ENCODE assay signal across 24 cellular contexts in the genomic region with DNA sequence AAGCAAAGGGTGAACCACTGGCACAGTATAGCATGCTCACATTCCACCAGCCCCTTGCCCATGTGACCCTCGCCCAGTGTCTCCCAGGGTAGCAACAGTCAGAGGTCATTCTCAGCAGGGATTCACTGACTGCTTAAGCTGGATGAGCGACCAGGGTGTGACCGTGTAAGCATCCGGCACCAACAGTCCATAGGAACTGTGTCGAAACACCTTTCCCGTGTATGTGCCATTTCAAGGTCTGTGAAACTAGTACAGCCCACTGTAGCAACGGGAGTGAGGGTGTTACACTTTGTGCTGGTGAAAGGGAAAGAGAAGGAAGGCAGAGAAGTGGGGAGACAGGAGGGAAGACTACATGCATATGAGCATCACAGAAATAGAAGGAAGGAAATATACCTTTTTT. TPM values are rescaled to one million over a fixed set of nuclear protein-coding genes. Genes with fewer than 3 reads are reported as not detected.
A peak's percentile ranks its signal among the peaks of the same experiment; 100 is the strongest.
DNase-seq lines count a peak whose midpoint lies in the region; ATAC-seq and TF ChIP-seq lines count a peak whose summit lies in the region.
"Had no signal": no experiment of that assay in that cellular context is flagged by ENCODE, and none has a peak within 500 bp of the region (broad histone marks: within the 10 kb centered on the region; RNA-seq: fewer than 3 reads in every experiment).

No MANE protein-coding gene starts in this region.

- no peaks in the 10 kb centered on the region for H3K36me3 ChIP-seq in left ventricle myocardium inferior
- H3K36me3 ChIP-seq in colonic mucosa: no peaks in the 10 kb centered on the region
- H3K36me3 ChIP-seq: breast epithelium, Peyer's patch, upper lobe of right lung had no signal

- POLR2A ChIA-PET in activated B cell treated with CpG ODN at 0.5 μM for 24 hours (lab: Charles Lee): interaction anchor here (3.0 to 6.9 kb wide), 2 partner anchors 11 to 31 kb away, joined by 25 to 128 read pairs; partner anchors contain the start of gene PIK3C2B

- H3K4me1 ChIP-seq in left ventricle myocardium inferior (peaks cover 73% of the 10 kb centered on the region), colonic mucosa (peaks cover 8% of the 10 kb centered on the region)

- H3K4me3 Mint-ChIP-seq in activated B cell treated with CpG ODN at 0.5 μM for 24 hours: no peak overlapping the region
- H3K4me3 Mint-ChIP-seq in nephron progenitor cell: peak overlapping the region; percentile 37

- H3K27me3 ChIP-seq in left ventricle myocardium inferior (ENCODE audit: low read depth): no peaks in the 10 kb centered on the region
- H3K27me3 ChIP-seq in colonic mucosa: no peaks in the 10 kb centered on the region
- H3K27me3 ChIP-seq: breast epithelium, Peyer's patch, upper lobe of right lung had no signal

- H3K9me3 ChIP-seq in left ventricle myocardium inferior (replicated peaks) (no peaks in the 10 kb centered on the region), colonic mucosa (no peaks in the 10 kb centered on the region)
- H3K9me3 ChIP-seq: breast epithelium, Peyer's patch, psoas muscle, upper lobe of right lung had no signal

- intact Hi-C loops in left ventricle myocardium inferior (cut with micrococcal nuclease): no loop called here
- intact Hi-C loops in Right ventricle myocardium inferior (cut with DNase I): no loop called here
- intact Hi-C loops in activated B cell treated with CpG ODN at 0.5 μM for 24 hours (cut with micrococcal nuclease): no loop called here
- intact Hi-C loops in colonic mucosa (cut with DNase I): no loop called here
- intact Hi-C loops in left colon (cut with DNase I, micrococcal nuclease): no loop called here

- H3K4me1 Mint-ChIP-seq in activated B cell treated with CpG ODN at 0.5 μM for 24 hours: peaks cover 88% of the 10 kb centered on the region
- peaks cover 72% of the 10 kb centered on the region for H3K4me1 Mint-ChIP-seq in nephron progenitor cell

- peak overlapping the region; percentile 71 for H3K27ac ChIP-seq in left ventricle myocardium inferior (replicated peaks)
- no peak overlapping the region for H3K27ac ChIP-seq in colonic mucosa
- H3K27ac ChIP-seq: psoas muscle, upper lobe of right lung had no signal

- H3K9ac ChIP-seq in colonic mucosa (ENCODE audit: low read depth in 2 of 2, low read length in 2 of 2): no peak overlapping the region

- CTCF ChIA-PET in activated B cell treated with CpG ODN at 0.5 μM for 24 hours (lab: Charles Lee): interaction anchor here (1.1 to 1.2 kb wide), 2 partner anchors 20 to 37 kb away, joined by 3 read pairs; no protein-coding TSS in a partner anchor

- DNase-seq in left ventricle myocardium inferior (no peak), Right ventricle myocardium inferior (ENCODE audit: missing footprints) (no peak), activated B cell treated with CpG ODN at 0.5 μM for 24 hours (no peak), nephron progenitor cell (no peak), colonic mucosa (no peak), GDM1 (lab: John Stamatoyannopoulos, UW) (no peak), AG08396 (ENCODE audit: low spot score) (no peak), left colon (no peak)
- DNase-seq: activated CD4-positive, alpha-beta T cell treated with anti-CD3 and anti-CD28 coated beads for 4 hours; anterior cingulate cortex; DMS53; midbrain; naive thymus-derived CD4-positive, alpha-beta T cell; NCI-H2029; NCI-H526 treated with DMSO at 0.1 percent for 48 hours; nucleus accumbens; Peyer's patch; psoas muscle; SHP77 treated with DMSO at 0.1 percent for 48 hours; stimulated activated CD4-positive, alpha-beta T cell treated with anti-CD3 and anti-CD28 coated beads, Interleukin-4, amount 100 ng/mL, for 24 hours; upper lobe of right lung had no signal

- peaks cover 3% of the 10 kb centered on the region for H3K9me3 Mint-ChIP-seq in activated B cell treated with CpG ODN at 0.5 μM for 24 hours
- H3K9me3 Mint-ChIP-seq in nephron progenitor cell: no peaks in the 10 kb centered on the region
- H3K9me3 Mint-ChIP-seq: activated T-helper 2 cell treated with anti-CD3 and anti-CD28 coated beads, Interferon-gamma antibody, Interleukin-2, Interleukin-4, amounts not matched to agents 10 μg/mL and 5 μg/mL and 100 μg/mL, durations not matched to agents 14 hours and 24 hours and 36 hours; naive thymus-derived CD4-positive, alpha-beta T cell had no signal

- H3K4me3 ChIP-seq in left ventricle myocardium inferior (no peak overlapping the region), colonic mucosa (no peak overlapping the region)
- H3K4me3 ChIP-seq: breast epithelium, Peyer's patch, psoas muscle, upper lobe of right lung had no signal

- TF ChIP-seq CTCF in left ventricle myocardium inferior (IDR thresholded peaks at IDR 0.05; ENCODE audit: borderline replicate concordance): no peak
- no peak for TF ChIP-seq CTCF in activated B cell treated with CpG ODN at 0.5 μM for 24 hours (IDR thresholded peaks at IDR 0.05)
- no peak for TF ChIP-seq CTCF in nephron progenitor cell (IDR thresholded peaks at IDR 0.05)
- TF ChIP-seq CTCF in colonic mucosa (IDR thresholded peaks at IDR 0.05): no peak

- H3K36me3 Mint-ChIP-seq in activated B cell treated with CpG ODN at 0.5 μM for 24 hours (ENCODE audit: low read depth): peaks cover 42% of the 10 kb centered on the region
- peaks cover 23% of the 10 kb centered on the region for H3K36me3 Mint-ChIP-seq in nephron progenitor cell (ENCODE audit: low read depth)

- H3K27ac Mint-ChIP-seq in activated B cell treated with CpG ODN at 0.5 μM for 24 hours: peak overlapping the region; percentile 98
- H3K27ac Mint-ChIP-seq in nephron progenitor cell: no peak overlapping the region
- H3K27ac Mint-ChIP-seq: activated T-helper 2 cell treated with anti-CD3 and anti-CD28 coated beads, Interferon-gamma antibody, Interleukin-2, Interleukin-4, amounts not matched to agents 10 μg/mL and 5 μg/mL and 100 μg/mL, durations not matched to agents 14 hours and 24 hours and 36 hours had no signal

- ATAC-seq in Right ventricle myocardium inferior (no peak), activated B cell treated with CpG ODN at 0.5 μM for 24 hours (ENCODE audit: low read depth) (no peak), left colon (no peak)
- ATAC-seq: activated naive CD4-positive, alpha-beta T cell treated with anti-CD3 and anti-CD28 coated beads, Interleukin-2, amount 50 U/mL, for 72 hours; naive thymus-derived CD4-positive, alpha-beta T cell; psoas muscle; upper lobe of right lung had no signal

- H3K27me3 Mint-ChIP-seq in activated B cell treated with CpG ODN at 0.5 μM for 24 hours: no peaks in the 10 kb centered on the region
- peaks cover 4% of the 10 kb centered on the region for H3K27me3 Mint-ChIP-seq in nephron progenitor cell (ENCODE audit: low read depth, poor library complexity)
- H3K27me3 Mint-ChIP-seq: naive thymus-derived CD4-positive, alpha-beta T cell had no signal

RNA-seq across cellular contexts. Expression of gene PIK3C2B, which starts 10.8 kb away (rescaled TPM):
- total RNA-seq in left ventricle myocardium inferior (18.5 TPM), Right ventricle myocardium inferior (22.7 TPM), activated B cell treated with CpG ODN at 0.5 μM for 24 hours (127 and 151 TPM in 2 replicates), colonic mucosa (10 to 100 TPM; 67.6 to 85.5 TPM), left colon (10 to 100 TPM; 78.5 to 82.0 TPM)

RNA-seq across cellular contexts. Expression of gene MDM4, which starts 32.4 kb away (rescaled TPM):
- 29.3 TPM for total RNA-seq in left ventricle myocardium inferior
- total RNA-seq in Right ventricle myocardium inferior: 28.6 TPM
- total RNA-seq in activated B cell treated with CpG ODN at 0.5 μM for 24 hours: 221 and 264 TPM in 2 replicates
- 10 to 100 TPM; 43.7 to 49.8 TPM for total RNA-seq in colonic mucosa
- 10 to 100 TPM; 47.8 to 64.2 TPM for total RNA-seq in left colon
